Comparison of ENCODE assay signal across 33 cellular contexts in the genomic region with DNA sequence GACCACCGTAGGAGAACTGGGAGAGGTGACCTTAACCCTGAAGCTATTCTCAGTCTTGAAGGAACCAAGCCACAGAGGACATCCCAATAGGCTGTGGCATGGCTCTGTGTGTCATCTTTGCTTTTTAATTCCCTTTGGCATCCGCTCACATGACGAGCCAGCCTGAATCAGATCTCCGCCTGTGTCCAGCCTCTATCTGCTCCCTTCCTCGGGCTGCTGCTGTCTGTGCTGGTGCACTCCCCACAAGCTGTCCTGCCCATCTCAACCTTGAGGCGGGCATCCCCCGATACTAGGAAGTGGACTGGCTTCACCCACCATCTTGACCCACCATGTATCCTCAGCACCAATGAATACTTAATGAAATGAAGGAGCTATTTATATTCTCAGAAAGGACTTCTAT.
"Had no signal": no experiment of that assay in that cellular context is flagged by ENCODE, and none has a peak within 500 bp of the region (broad histone marks: within the 10 kb centered on the region; RNA-seq: fewer than 3 reads in every experiment).

No MANE protein-coding gene starts in this region.

- H3K4me3 ChIP-seq: adrenal gland, body of pancreas, breast epithelium, cardiac muscle cell had no signal

- H3K36me3 Mint-ChIP-seq: activated naive CD4-positive, alpha-beta T cell treated with anti-CD3 and anti-CD28 coated beads, Interleukin-2, amount 50 U/mL, for 72 hours had no signal

- H3K4me3 Mint-ChIP-seq: activated B cell treated with CpG ODN at 0.5 μM for 24 hours; activated CD4-positive, alpha-beta memory T cell treated with anti-CD3 and anti-CD28 coated beads for 36 hours; activated CD4-positive, alpha-beta T cell treated with anti-CD3 and anti-CD28 coated beads, Interleukin-2, amount 10 ng/mL, durations not matched to agents 24 days and 14 days; activated naive CD4-positive, alpha-beta T cell treated with anti-CD3 and anti-CD28 coated beads for 36 hours; activated naive CD8-positive, alpha-beta T cell treated with anti-CD3 and anti-CD28 coated beads for 36 hours; activated T-cell treated with anti-CD3 and anti-CD28 coated beads, Interleukin-2, amount 50 U/mL, for 4 hours; central memory CD8-positive, alpha-beta T cell; T-cell; T-helper 2 cell treated with Interferon-gamma antibody and Interleukin-4, amounts not matched to agents 5 μg/mL and 100 μg/mL, for 36 hours had no signal

- H3K9me3 Mint-ChIP-seq: activated B cell treated with CpG ODN at 0.5 μM for 24 hours; activated CD4-positive, alpha-beta memory T cell treated with anti-CD3 and anti-CD28 coated beads for 36 hours; activated CD4-positive, alpha-beta T cell treated with anti-CD3 and anti-CD28 coated beads, Interleukin-2, amount 10 ng/mL, durations not matched to agents 24 days and 14 days; activated naive CD4-positive, alpha-beta T cell treated with anti-CD3 and anti-CD28 coated beads for 36 hours; activated naive CD4-positive, alpha-beta T cell treated with anti-CD3 and anti-CD28 coated beads, Interleukin-2, amount 50 U/mL, for 72 hours; activated naive CD8-positive, alpha-beta T cell treated with anti-CD3 and anti-CD28 coated beads for 36 hours; activated T-cell treated with anti-CD3 and anti-CD28 coated beads, Interleukin-2, amount 50 U/mL, for 4 hours; central memory CD8-positive, alpha-beta T cell; T-cell; T-helper 2 cell treated with Interferon-gamma antibody and Interleukin-4, amounts not matched to agents 5 μg/mL and 100 μg/mL, for 36 hours had no signal

- H3K9me3 ChIP-seq: adrenal gland, body of pancreas, breast epithelium had no signal

- ATAC-seq: activated naive CD4-positive, alpha-beta T cell treated with anti-CD3 and anti-CD28 coated beads, Interleukin-2, amount 50 U/mL, for 72 hours; activated T-cell treated with anti-CD3 and anti-CD28 coated beads, Interleukin-2, amount 50 U/mL, for 4 hours; body of pancreas; T-cell had no signal

- H3K36me3 ChIP-seq: brain microvascular endothelial cell, breast epithelium, cardiac muscle cell had no signal

- H3K27me3 Mint-ChIP-seq: activated B cell treated with CpG ODN at 0.5 μM for 24 hours; activated CD4-positive, alpha-beta memory T cell treated with anti-CD3 and anti-CD28 coated beads for 36 hours; activated CD4-positive, alpha-beta T cell treated with anti-CD3 and anti-CD28 coated beads, Interleukin-2, amount 10 ng/mL, durations not matched to agents 24 days and 14 days; activated naive CD8-positive, alpha-beta T cell treated with anti-CD3 and anti-CD28 coated beads for 36 hours; central memory CD8-positive, alpha-beta T cell; T-cell had no signal

- DNase-seq: activated B cell treated with CpG ODN at 0.5 μM for 24 hours; activated CD4-positive, alpha-beta memory T cell treated with anti-CD3 and anti-CD28 coated beads for 36 hours; activated CD4-positive, alpha-beta T cell treated with anti-CD3 and anti-CD28 coated beads for 4 hours; activated CD4-positive, alpha-beta T cell treated with anti-CD3 and anti-CD28 coated beads, Interleukin-2, amount 10 ng/mL, durations not matched to agents 24 days and 14 days; activated CD4-positive, alpha-beta T cell treated with anti-CD3 and anti-CD28 coated beads, Interleukin-2, amount 50 U/mL, for 1 hour; activated CD4-positive, alpha-beta T cell treated with anti-CD3 and anti-CD28 coated beads, Interleukin-2, amount 50 U/mL, for 4 hours; activated CD4-positive, CD25-positive, alpha-beta regulatory T cell treated with anti-CD3 and anti-CD28 coated beads, Interleukin-2, amount 50 U/mL, for 72 hours; activated CD8-positive, alpha-beta memory T cell treated with anti-CD3 and anti-CD28 coated beads, Interleukin-2, amount 50 U/mL, for 4 hours; activated effector memory CD4-positive, alpha-beta T cell treated with anti-CD3 and anti-CD28 coated beads, Interleukin-2, amount 50 U/mL, for 16 hours; activated gamma-delta T cell treated with Interleukin-2 at 50 U/mL for 16 hours; activated naive CD4-positive, alpha-beta T cell; activated naive CD4-positive, alpha-beta T cell treated with anti-CD3 and anti-CD28 coated beads for 36 hours; activated naive CD4-positive, alpha-beta T cell treated with anti-CD3 and anti-CD28 coated beads, Interleukin-2, amount 50 U/mL, for 16 hours; activated naive CD8-positive, alpha-beta T cell treated with anti-CD3 and anti-CD28 coated beads for 36 hours; activated T-cell treated with anti-CD3 and anti-CD28 coated beads for 4 hours; activated T-cell treated with anti-CD3 and anti-CD28 coated beads, Interleukin-2, amount 50 U/mL, for 1 hour; activated T-cell treated with anti-CD3 and anti-CD28 coated beads, Interleukin-2, amount 50 U/mL, for 4 hours; amniotic stem cell; aorta; body of pancreas; brain microvascular endothelial cell; caudate nucleus; cerebellar nuclear complex; T-cell; T-helper 2 cell; T-helper 9 cell had no signal

- H3K27me3 ChIP-seq: adrenal gland, body of pancreas, brain microvascular endothelial cell, breast epithelium, cardiac muscle cell had no signal

- H3K4me1 Mint-ChIP-seq: activated naive CD8-positive, alpha-beta T cell treated with anti-CD3 and anti-CD28 coated beads for 36 hours had no signal

- H3K27ac ChIP-seq: body of pancreas, brain microvascular endothelial cell, breast epithelium, cardiac muscle cell, VCaP had no signal

- H3K27ac Mint-ChIP-seq: activated B cell treated with CpG ODN at 0.5 μM for 24 hours; activated CD4-positive, alpha-beta memory T cell treated with anti-CD3 and anti-CD28 coated beads for 36 hours; activated CD4-positive, alpha-beta T cell treated with anti-CD3 and anti-CD28 coated beads, Interleukin-2, amount 10 ng/mL, durations not matched to agents 24 days and 14 days; activated naive CD4-positive, alpha-beta T cell treated with anti-CD3 and anti-CD28 coated beads for 36 hours; activated naive CD4-positive, alpha-beta T cell treated with anti-CD3 and anti-CD28 coated beads, Interleukin-2, amount 50 U/mL, for 72 hours; activated naive CD8-positive, alpha-beta T cell treated with anti-CD3 and anti-CD28 coated beads for 36 hours; T-cell had no signal

- H3K4me1 ChIP-seq: body of pancreas, breast epithelium had no signal
